In genomic region chr1:27719286-27720251, GRCh38 we compare ENCODE assay signal across 10 cellular contexts. TPM values are rescaled to one million over a fixed set of nuclear protein-coding genes. Genes with fewer than 3 reads are reported as not detected.
DNase-seq lines count a peak whose midpoint lies in the region; ATAC-seq and TF ChIP-seq lines count a peak whose summit lies in the region.
"Had no signal": no experiment of that assay in that cellular context is flagged by ENCODE, and none has a peak within 500 bp of the region (broad histone marks: within the 10 kb centered on the region; RNA-seq: fewer than 3 reads in every experiment).

No MANE protein-coding gene starts in this region.

- H3K4me2 ChIP-seq in trophoblast cell (ENCODE audit: low read length), result no peak overlapping the region

- no peak overlapping the region for H3K23ac ChIP-seq in trophoblast cell (ENCODE audit: low read length)

- peak; percentile 55 for ATAC-seq in effector memory CD8-positive, alpha-beta T cell (replicated peaks)
- ATAC-seq in HG02938 (IDR thresholded peaks at IDR 0.05; ENCODE audit: unreplicated experiment), result no peak
- ATAC-seq: left ventricle myocardium superior had no signal

- H3K36me3 ChIP-seq in GM06990 (ENCODE audit: control insufficient read depth, insufficient read depth, low read length), result no peaks in the 10 kb centered on the region
- no peaks in the 10 kb centered on the region for H3K36me3 ChIP-seq in trophoblast cell (ENCODE audit: control insufficient read depth in 1 of 2, insufficient read depth in 2 of 2, low read length in 2 of 2)
- H3K36me3 ChIP-seq: vagina had no signal

- H2BK12ac ChIP-seq in trophoblast cell (ENCODE audit: low read length), result no peak overlapping the region

- no peaks in the 10 kb centered on the region for H3K27me3 ChIP-seq in GM06990 (replicated peaks; ENCODE audit: control insufficient read depth, insufficient read depth, low read length)
- no peaks in the 10 kb centered on the region for H3K27me3 ChIP-seq in trophoblast cell (ENCODE audit: insufficient read depth, low read length)
- H3K27me3 ChIP-seq: vagina had no signal

- no peak overlapping the region for H3K27ac ChIP-seq in trophoblast cell (ENCODE audit: low read depth, low read length)
- H3K27ac ChIP-seq: vagina had no signal

- no peak overlapping the region for H2BK5ac ChIP-seq in trophoblast cell (ENCODE audit: low read depth, low read length, poor library complexity)

- H3K9me3 Mint-ChIP-seq in effector memory CD8-positive, alpha-beta T cell, result peaks cover 4 to 6% of the 10 kb centered on the region in 2 donors

- no peak overlapping the region for H4K12ac ChIP-seq in trophoblast cell (ENCODE audit: low read depth, low read length)

- no peak overlapping the region for H3K4ac ChIP-seq in trophoblast cell (ENCODE audit: low read depth, low read length)

- no peak overlapping the region for H3K4me3 ChIP-seq in GM06990 (replicated peaks; ENCODE audit: low read depth, low read length)
- no peak overlapping the region for H3K4me3 ChIP-seq in trophoblast cell (ENCODE audit: low read depth, low read length)
- H3K4me3 ChIP-seq: vagina had no signal

- H3K36me3 Mint-ChIP-seq in effector memory CD8-positive, alpha-beta T cell (ENCODE audit: insufficient read depth), result no peaks in the 10 kb centered on the region

- no peaks in the 10 kb centered on the region for H3K79me1 ChIP-seq in trophoblast cell (ENCODE audit: low read length)

- no peak for DNase-seq in GM06990 (ENCODE audit: extremely low read depth, insufficient read length)
- peak; percentile 0 for DNase-seq in NCI-H524 treated with DMSO at 0.1 percent for 48 hours (lab: John Stamatoyannopoulos, UW)
- no peak for DNase-seq in effector memory CD8-positive, alpha-beta T cell
- peak; percentile 18 to 33 for DNase-seq in trophoblast cell
- no peak for DNase-seq in activated T-cell treated with anti-CD3 and anti-CD28 coated beads, Interleukin-2, amount 50 U/mL, for 48 hours
- DNase-seq in NCI-H1105 (lab: John Stamatoyannopoulos, UW), result no peak
- DNase-seq: left ventricle myocardium superior; stimulated activated CD4-positive, alpha-beta T cell treated with anti-CD3 and anti-CD28 coated beads, Interleukin-4, amount 100 ng/mL, for 1 hour had no signal

- no peak overlapping the region for H2BK120ac ChIP-seq in trophoblast cell (ENCODE audit: insufficient read depth, low read length, poor library complexity)

- no peaks in the 10 kb centered on the region for H3K9me3 ChIP-seq in trophoblast cell (ENCODE audit: insufficient read depth, low read depth, low read length)
- H3K9me3 ChIP-seq: vagina had no signal

- H2AK5ac ChIP-seq in trophoblast cell (ENCODE audit: low read length), result no peak overlapping the region

- no peak overlapping the region for H4K8ac ChIP-seq in trophoblast cell (ENCODE audit: low read depth, low read length)

- H3K14ac ChIP-seq in trophoblast cell (ENCODE audit: low read length), result no peak overlapping the region

- no peak overlapping the region for H3K9ac ChIP-seq in trophoblast cell (ENCODE audit: low read length)

- WGBS in trophoblast cell (ENCODE audit: extremely low coverage, insufficient coverage, insufficient read length), result no CpG with 5 or more reads among the region's 5 CpGs

- H3K27me3 Mint-ChIP-seq in effector memory CD8-positive, alpha-beta T cell, result peaks cover 21 to 35% of the 10 kb centered on the region in 2 donors

- no peak overlapping the region for H3K4me3 Mint-ChIP-seq in effector memory CD8-positive, alpha-beta T cell

- H3K4me1 ChIP-seq in trophoblast cell (ENCODE audit: control insufficient read depth in 1 of 2, insufficient read depth in 2 of 2, low read length in 2 of 2), result no peaks in the 10 kb centered on the region
- H3K4me1 ChIP-seq: vagina had no signal

- H3K79me2 ChIP-seq in trophoblast cell (ENCODE audit: control insufficient read depth, insufficient read depth, low read length, poor library complexity), result no peaks in the 10 kb centered on the region

- no peak overlapping the region for H4K91ac ChIP-seq in trophoblast cell (ENCODE audit: low read depth, low read length)

- peak; percentile 46 for TF ChIP-seq CTCF in GM06990 (IDR thresholded peaks at IDR 0.05; ENCODE audit: insufficient read depth, low read length, poor library complexity, severe bottlenecking)

- no peaks in the 10 kb centered on the region for H3K4me1 Mint-ChIP-seq in effector memory CD8-positive, alpha-beta T cell (ENCODE audit: low read depth in 2 of 2)

- H3K27ac Mint-ChIP-seq in effector memory CD8-positive, alpha-beta T cell, result peak overlapping the region in 1 of 2 donors; percentile 6

- no peak overlapping the region for H2AFZ ChIP-seq in trophoblast cell (ENCODE audit: insufficient read depth, low read length, poor library complexity)

- H3K18ac ChIP-seq in trophoblast cell (ENCODE audit: low read length), result no peak overlapping the region

RNA-seq across cellular contexts. Expression of gene FAM76A, which starts 6.2 kb away (rescaled TPM):
- 14.8 and 16.1 TPM in 2 replicates for polyA plus RNA-seq in trophoblast cell (2013)

RNA-seq across cellular contexts. Expression of gene IFI6, which starts 47.6 kb away (rescaled TPM):
- polyA plus RNA-seq in trophoblast cell (2013), result 107 and 108 TPM in 2 replicates

RNA-seq across cellular contexts. Expression of gene STX12, which starts 53.5 kb away (rescaled TPM):
- 30.3 and 35.6 TPM in 2 replicates for polyA plus RNA-seq in trophoblast cell (2013)

Comparison
In these comparisons a context has a peak if more than half of its experiments do, and no peak if none do; other contexts are left out.
1. DNase-seq: peak in NCI-H524 treated with DMSO at 0.1 percent for 48 hours (single experiment) and trophoblast cell (2 of 2); none in GM06990 (single experiment), effector memory CD8-positive, alpha-beta T cell (0 of 3), activated T-cell treated with anti-CD3 and anti-CD28 coated beads, Interleukin-2, amount 50 U/mL, for 48 hours (0 of 2) and NCI-H1105 (single experiment).